Comparison of ENCODE assay signal across 1 cellular context in genomic region chrX:151397741-151398070, GRCh38.
TF ChIP-seq lines count a peak whose summit lies in the region.

No MANE protein-coding gene starts in this region.

TF ChIP-seq in H1, 55 proteins besides CTCF, POLR2A, EP300 and RAD21:
- TF ChIP-seq RNF2 (IDR thresholded peaks at IDR 0.05; ENCODE audit: borderline replicate concordance, low read depth, low read length, missing control alignments, poor library complexity, severe bottlenecking) (no peak), CEBPB (IDR thresholded peaks at IDR 0.05; ENCODE audit: low read depth, low read length) (0 out of 2 replicates have a peak, but pooled peaks have one; percentile 23), NRF1 (IDR thresholded peaks at IDR 0.05; ENCODE audit: low read depth, low read length) (no peak), TAF7 (optimal IDR thresholded peaks at IDR 0.05; ENCODE audit: borderline replicate concordance, low read depth, low read length) (no peak), USF2 (IDR thresholded peaks at IDR 0.05; ENCODE audit: low read length) (no peak), ZNF274 (IDR thresholded peaks at IDR 0.05; ENCODE audit: borderline replicate concordance, extremely low read depth, low read length) (no peak), JUN (IDR thresholded peaks at IDR 0.05; ENCODE audit: low read depth, low read length) (no peak), KDM1A (IDR thresholded peaks at IDR 0.05; ENCODE audit: borderline replicate concordance, low read length) (no peak), SRF (IDR thresholded peaks at IDR 0.05; ENCODE audit: low read depth, low read length) (no peak)
